In the genomic region with DNA sequence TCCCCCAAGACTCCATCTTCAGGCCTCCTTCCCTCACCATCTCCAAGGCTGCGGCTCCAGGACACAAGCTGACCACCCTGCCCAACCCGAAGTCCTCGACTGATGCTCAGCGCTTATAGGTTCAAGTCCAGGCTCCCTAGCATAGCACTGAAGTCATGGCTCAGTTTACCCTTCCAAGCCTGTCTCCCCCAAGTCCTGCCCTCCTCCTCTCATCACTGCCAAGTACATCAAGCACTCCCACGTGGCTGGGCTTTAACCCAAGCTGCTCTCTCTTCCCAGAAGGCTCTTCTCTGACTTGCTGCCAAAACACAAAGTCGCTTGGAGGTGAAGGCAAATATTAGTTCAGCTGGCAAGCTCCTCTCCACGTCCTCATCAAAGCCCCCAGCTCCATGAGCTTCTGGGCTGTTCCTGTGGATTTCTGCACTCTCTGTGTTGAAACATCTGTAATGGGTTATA, we compare ENCODE assay signal across 1 cellular context.
TF ChIP-seq lines count a peak whose summit lies in the region.

No MANE protein-coding gene starts in this region.

TF ChIP-seq in HepG2, 621 proteins besides CTCF, POLR2A, EP300 and RAD21 (continued from another document and continues in another):
- TF ChIP-seq, protein P1, sequence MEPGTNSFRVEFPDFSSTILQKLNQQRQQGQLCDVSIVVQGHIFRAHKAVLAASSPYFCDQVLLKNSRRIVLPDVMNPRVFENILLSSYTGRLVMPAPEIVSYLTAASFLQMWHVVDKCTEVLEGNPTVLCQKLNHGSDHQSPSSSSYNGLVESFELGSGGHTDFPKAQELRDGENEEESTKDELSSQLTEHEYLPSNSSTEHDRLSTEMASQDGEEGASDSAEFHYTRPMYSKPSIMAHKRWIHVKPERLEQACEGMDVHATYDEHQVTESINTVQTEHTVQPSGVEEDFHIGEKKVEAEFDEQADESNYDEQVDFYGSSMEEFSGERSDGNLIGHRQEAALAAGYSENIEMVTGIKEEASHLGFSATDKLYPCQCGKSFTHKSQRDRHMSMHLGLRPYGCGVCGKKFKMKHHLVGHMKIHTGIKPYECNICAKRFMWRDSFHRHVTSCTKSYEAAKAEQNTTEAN (CRISPR knock-in tag; conservative IDR thresholded peaks at IDR 0.05) = no peak
- TF ChIP-seq SALL2 (CRISPR knock-in tag; IDR thresholded peaks at IDR 0.05) = no peak
- TF ChIP-seq, protein P2, sequence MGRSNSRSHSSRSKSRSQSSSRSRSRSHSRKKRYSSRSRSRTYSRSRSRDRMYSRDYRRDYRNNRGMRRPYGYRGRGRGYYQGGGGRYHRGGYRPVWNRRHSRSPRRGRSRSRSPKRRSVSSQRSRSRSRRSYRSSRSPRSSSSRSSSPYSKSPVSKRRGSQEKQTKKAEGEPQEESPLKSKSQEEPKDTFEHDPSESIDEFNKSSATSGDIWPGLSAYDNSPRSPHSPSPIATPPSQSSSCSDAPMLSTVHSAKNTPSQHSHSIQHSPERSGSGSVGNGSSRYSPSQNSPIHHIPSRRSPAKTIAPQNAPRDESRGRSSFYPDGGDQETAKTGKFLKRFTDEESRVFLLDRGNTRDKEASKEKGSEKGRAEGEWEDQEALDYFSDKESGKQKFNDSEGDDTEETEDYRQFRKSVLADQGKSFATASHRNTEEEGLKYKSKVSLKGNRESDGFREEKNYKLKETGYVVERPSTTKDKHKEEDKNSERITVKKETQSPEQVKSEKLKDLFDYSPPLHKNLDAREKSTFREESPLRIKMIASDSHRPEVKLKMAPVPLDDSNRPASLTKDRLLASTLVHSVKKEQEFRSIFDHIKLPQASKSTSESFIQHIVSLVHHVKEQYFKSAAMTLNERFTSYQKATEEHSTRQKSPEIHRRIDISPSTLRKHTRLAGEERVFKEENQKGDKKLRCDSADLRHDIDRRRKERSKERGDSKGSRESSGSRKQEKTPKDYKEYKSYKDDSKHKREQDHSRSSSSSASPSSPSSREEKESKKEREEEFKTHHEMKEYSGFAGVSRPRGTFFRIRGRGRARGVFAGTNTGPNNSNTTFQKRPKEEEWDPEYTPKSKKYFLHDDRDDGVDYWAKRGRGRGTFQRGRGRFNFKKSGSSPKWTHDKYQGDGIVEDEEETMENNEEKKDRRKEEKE (IDR thresholded peaks at IDR 0.05) = no peak
- TF ChIP-seq, protein P3, sequence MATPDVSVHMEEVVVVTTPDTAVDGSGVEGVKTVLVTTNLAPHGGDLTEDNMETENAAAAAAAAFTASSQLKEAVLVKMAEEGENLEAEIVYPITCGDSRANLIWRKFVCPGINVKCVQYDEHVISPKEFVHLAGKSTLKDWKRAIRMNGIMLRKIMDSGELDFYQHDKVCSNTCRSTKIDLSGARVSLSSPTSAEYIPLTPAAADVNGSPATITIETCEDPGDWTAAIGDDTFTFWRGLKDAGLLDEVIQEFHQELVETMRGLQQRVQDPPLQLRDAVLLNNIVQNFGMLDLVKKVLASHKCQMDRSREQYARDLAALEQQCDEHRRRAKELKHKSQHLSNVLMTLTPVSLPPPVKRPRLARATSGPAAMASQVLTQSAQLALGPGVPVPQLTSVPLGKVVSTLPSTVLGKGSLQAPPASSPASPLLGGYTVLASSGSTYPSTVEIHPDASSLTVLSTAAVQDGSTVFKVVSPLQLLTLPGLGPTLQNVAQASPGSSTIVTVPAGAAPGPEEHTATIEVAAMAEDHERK (CRISPR knock-in tag; IDR thresholded peaks at IDR 0.05; ENCODE audit: low read depth) = no peak
- no peak for TF ChIP-seq ZNF775 (CRISPR knock-in tag; IDR thresholded peaks at IDR 0.05; ENCODE audit: borderline replicate concordance)
- TF ChIP-seq ZFP36L2 (CRISPR knock-in tag; IDR thresholded peaks at IDR 0.05) = no peak
- peak; percentile 65; the same call in 1 of the 2 replicates for TF ChIP-seq TBX2 (CRISPR knock-in tag; IDR thresholded peaks at IDR 0.05; ENCODE audit: borderline replicate concordance)
- TF ChIP-seq, protein P4, sequence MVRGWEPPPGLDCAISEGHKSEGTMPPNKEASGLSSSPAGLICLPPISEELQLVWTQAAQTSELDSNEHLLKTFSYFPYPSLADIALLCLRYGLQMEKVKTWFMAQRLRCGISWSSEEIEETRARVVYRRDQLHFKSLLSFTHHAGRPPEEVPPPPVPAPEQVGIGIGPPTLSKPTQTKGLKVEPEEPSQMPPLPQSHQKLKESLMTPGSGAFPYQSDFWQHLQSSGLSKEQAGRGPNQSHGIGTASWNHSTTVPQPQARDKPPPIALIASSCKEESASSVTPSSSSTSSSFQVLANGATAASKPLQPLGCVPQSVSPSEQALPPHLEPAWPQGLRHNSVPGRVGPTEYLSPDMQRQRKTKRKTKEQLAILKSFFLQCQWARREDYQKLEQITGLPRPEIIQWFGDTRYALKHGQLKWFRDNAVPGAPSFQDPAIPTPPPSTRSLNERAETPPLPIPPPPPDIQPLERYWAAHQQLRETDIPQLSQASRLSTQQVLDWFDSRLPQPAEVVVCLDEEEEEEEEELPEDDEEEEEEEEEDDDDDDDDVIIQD (CRISPR knock-in tag; IDR thresholded peaks at IDR 0.05; ENCODE audit: low read depth) = peak; percentile 60; the same call in 1 of the 2 replicates
- peak; percentile 67 for TF ChIP-seq XRCC5 (optimal IDR thresholded peaks at IDR 0.05; ENCODE audit: low read length)
- TF ChIP-seq TGIF2 (CRISPR knock-in tag; IDR thresholded peaks at IDR 0.05) = peak; percentile 64; the same call in 1 of the 2 replicates
- TF ChIP-seq MAFF (IDR thresholded peaks at IDR 0.05; ENCODE audit: low read depth, low read length) = no peak
- TF ChIP-seq ZNF235 (CRISPR knock-in tag; IDR thresholded peaks at IDR 0.05; ENCODE audit: borderline replicate concordance) = no peak
- no peak for TF ChIP-seq NFE2 (CRISPR knock-in tag; IDR thresholded peaks at IDR 0.05)
- no peak for TF ChIP-seq ZNF598 (CRISPR knock-in tag; IDR thresholded peaks at IDR 0.05; ENCODE audit: borderline replicate concordance)
- peak; percentile 38; the same call in 1 of the 2 replicates for TF ChIP-seq ZSCAN9 (CRISPR knock-in tag; IDR thresholded peaks at IDR 0.05; ENCODE audit: borderline replicate concordance)
- no peak for TF ChIP-seq NFYC (CRISPR knock-in tag; IDR thresholded peaks at IDR 0.05)
- no peak for TF ChIP-seq ZNF432 (CRISPR knock-in tag; IDR thresholded peaks at IDR 0.05; ENCODE audit: borderline replicate concordance)
- TF ChIP-seq, protein P5, sequence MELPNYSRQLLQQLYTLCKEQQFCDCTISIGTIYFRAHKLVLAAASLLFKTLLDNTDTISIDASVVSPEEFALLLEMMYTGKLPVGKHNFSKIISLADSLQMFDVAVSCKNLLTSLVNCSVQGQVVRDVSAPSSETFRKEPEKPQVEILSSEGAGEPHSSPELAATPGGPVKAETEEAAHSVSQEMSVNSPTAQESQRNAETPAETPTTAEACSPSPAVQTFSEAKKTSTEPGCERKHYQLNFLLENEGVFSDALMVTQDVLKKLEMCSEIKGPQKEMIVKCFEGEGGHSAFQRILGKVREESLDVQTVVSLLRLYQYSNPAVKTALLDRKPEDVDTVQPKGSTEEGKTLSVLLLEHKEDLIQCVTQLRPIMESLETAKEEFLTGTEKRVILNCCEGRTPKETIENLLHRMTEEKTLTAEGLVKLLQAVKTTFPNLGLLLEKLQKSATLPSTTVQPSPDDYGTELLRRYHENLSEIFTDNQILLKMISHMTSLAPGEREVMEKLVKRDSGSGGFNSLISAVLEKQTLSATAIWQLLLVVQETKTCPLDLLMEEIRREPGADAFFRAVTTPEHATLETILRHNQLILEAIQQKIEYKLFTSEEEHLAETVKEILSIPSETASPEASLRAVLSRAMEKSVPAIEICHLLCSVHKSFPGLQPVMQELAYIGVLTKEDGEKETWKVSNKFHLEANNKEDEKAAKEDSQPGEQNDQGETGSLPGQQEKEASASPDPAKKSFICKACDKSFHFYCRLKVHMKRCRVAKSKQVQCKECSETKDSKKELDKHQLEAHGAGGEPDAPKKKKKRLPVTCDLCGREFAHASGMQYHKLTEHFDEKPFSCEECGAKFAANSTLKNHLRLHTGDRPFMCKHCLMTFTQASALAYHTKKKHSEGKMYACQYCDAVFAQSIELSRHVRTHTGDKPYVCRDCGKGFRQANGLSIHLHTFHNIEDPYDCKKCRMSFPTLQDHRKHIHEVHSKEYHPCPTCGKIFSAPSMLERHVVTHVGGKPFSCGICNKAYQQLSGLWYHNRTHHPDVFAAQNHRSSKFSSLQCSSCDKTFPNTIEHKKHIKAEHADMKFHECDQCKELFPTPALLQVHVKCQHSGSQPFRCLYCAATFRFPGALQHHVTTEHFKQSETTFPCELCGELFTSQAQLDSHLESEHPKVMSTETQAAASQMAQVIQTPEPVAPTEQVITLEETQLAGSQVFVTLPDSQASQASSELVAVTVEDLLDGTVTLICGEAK (IDR thresholded peaks at IDR 0.05) = no peak
- TF ChIP-seq, protein P5 (CRISPR knock-in tag; IDR thresholded peaks at IDR 0.05) = no peak
- TF ChIP-seq, protein P6, sequence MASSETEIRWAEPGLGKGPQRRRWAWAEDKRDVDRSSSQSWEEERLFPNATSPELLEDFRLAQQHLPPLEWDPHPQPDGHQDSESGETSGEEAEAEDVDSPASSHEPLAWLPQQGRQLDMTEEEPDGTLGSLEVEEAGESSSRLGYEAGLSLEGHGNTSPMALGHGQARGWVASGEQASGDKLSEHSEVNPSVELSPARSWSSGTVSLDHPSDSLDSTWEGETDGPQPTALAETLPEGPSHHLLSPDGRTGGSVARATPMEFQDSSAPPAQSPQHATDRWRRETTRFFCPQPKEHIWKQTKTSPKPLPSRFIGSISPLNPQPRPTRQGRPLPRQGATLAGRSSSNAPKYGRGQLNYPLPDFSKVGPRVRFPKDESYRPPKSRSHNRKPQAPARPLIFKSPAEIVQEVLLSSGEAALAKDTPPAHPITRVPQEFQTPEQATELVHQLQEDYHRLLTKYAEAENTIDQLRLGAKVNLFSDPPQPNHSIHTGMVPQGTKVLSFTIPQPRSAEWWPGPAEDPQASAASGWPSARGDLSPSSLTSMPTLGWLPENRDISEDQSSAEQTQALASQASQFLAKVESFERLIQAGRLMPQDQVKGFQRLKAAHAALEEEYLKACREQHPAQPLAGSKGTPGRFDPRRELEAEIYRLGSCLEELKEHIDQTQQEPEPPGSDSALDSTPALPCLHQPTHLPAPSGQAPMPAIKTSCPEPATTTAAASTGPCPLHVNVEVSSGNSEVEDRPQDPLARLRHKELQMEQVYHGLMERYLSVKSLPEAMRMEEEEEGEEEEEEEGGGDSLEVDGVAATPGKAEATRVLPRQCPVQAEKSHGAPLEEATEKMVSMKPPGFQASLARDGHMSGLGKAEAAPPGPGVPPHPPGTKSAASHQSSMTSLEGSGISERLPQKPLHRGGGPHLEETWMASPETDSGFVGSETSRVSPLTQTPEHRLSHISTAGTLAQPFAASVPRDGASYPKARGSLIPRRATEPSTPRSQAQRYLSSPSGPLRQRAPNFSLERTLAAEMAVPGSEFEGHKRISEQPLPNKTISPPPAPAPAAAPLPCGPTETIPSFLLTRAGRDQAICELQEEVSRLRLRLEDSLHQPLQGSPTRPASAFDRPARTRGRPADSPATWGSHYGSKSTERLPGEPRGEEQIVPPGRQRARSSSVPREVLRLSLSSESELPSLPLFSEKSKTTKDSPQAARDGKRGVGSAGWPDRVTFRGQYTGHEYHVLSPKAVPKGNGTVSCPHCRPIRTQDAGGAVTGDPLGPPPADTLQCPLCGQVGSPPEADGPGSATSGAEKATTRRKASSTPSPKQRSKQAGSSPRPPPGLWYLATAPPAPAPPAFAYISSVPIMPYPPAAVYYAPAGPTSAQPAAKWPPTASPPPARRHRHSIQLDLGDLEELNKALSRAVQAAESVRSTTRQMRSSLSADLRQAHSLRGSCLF (CRISPR knock-in tag; IDR thresholded peaks at IDR 0.05; ENCODE audit: borderline replicate concordance) = no peak
- TF ChIP-seq HCFC1 (IDR thresholded peaks at IDR 0.05; ENCODE audit: low read depth, low read length) = no peak
- peak; percentile 23; the same call in 1 of the 2 replicates for TF ChIP-seq GATAD1 (CRISPR knock-in tag; IDR thresholded peaks at IDR 0.05)
- peak; percentile 87 for TF ChIP-seq SALL1 (CRISPR knock-in tag; IDR thresholded peaks at IDR 0.05)
- TF ChIP-seq, protein P7, sequence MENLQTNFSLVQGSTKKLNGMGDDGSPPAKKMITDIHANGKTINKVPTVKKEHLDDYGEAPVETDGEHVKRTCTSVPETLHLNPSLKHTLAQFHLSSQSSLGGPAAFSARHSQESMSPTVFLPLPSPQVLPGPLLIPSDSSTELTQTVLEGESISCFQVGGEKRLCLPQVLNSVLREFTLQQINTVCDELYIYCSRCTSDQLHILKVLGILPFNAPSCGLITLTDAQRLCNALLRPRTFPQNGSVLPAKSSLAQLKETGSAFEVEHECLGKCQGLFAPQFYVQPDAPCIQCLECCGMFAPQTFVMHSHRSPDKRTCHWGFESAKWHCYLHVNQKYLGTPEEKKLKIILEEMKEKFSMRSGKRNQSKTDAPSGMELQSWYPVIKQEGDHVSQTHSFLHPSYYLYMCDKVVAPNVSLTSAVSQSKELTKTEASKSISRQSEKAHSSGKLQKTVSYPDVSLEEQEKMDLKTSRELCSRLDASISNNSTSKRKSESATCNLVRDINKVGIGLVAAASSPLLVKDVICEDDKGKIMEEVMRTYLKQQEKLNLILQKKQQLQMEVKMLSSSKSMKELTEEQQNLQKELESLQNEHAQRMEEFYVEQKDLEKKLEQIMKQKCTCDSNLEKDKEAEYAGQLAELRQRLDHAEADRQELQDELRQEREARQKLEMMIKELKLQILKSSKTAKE (CRISPR knock-in tag; IDR thresholded peaks at IDR 0.05; ENCODE audit: borderline replicate concordance) = no peak
- 0 out of 2 replicates have a peak, but pooled peaks have one; percentile 57 for TF ChIP-seq ZNF33B (CRISPR knock-in tag; IDR thresholded peaks at IDR 0.05)
- TF ChIP-seq, protein P8, sequence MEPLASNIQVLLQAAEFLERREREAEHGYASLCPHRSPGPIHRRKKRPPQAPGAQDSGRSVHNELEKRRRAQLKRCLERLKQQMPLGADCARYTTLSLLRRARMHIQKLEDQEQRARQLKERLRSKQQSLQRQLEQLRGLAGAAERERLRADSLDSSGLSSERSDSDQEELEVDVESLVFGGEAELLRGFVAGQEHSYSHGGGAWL (CRISPR knock-in tag; IDR thresholded peaks at IDR 0.05) = no peak
- no peak for TF ChIP-seq ZNF232 (CRISPR knock-in tag; IDR thresholded peaks at IDR 0.05; ENCODE audit: borderline replicate concordance)
- no peak for TF ChIP-seq ZFP1 (CRISPR knock-in tag; IDR thresholded peaks at IDR 0.05)
